In the genomic region with DNA sequence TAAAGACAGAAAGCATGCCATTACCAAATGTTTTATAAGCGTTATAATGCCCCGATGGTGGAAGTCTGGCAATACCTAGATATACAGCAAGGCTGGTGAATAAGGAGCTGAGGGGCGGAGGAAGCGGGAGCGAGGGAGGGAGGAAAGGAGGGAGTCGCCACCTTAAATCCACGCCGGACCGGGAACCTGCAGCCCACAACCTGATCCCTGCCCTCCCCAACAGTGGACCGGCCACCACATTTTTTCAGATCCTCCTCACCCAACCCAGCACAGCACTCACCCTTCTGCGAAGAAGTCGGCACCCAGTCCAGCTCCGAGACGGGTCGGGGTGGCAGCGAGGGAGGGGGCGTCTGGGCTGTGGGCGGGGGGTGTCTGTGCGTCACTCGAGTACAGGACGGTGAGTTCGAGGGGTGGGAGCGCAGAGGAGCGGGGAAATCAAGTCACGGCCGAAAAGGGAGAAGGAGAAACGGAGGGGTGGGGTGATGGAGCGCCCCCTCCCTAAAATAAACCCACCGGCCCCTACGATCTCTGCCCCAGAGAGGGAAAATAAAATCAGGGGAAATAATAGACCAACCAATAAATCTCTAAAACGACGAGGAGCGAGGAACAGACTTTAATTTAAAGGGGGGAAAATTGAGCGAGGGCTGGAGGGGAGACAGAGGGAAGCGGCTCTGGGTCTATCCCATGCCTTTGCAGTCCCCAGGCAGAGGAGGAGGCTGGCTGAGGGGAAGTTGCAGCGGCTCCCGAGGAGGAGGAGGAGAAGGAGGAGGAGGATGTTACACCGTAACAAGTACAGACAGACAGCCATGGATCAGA, we compare ENCODE assay signal across 1 cellular context.
TF ChIP-seq lines count a peak whose summit lies in the region.

No MANE protein-coding gene starts in this region.

TF ChIP-seq in GM12878, 131 proteins besides CTCF, POLR2A, EP300 and RAD21 (continued from another document):
- 0 out of 2 replicates have a peak, but pooled peaks have one; percentile 26 for TF ChIP-seq NR2F1 (conservative IDR thresholded peaks at IDR 0.05)
- TF ChIP-seq, protein P1, sequence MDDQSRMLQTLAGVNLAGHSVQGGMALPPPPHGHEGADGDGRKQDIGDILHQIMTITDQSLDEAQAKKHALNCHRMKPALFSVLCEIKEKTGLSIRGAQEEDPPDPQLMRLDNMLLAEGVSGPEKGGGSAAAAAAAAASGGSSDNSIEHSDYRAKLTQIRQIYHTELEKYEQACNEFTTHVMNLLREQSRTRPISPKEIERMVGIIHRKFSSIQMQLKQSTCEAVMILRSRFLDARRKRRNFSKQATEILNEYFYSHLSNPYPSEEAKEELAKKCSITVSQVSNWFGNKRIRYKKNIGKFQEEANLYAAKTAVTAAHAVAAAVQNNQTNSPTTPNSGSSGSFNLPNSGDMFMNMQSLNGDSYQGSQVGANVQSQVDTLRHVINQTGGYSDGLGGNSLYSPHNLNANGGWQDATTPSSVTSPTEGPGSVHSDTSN (IDR thresholded peaks at IDR 0.05; ENCODE audit: insufficient replicate concordance, low read depth, low read length) = no peak
- peak; percentile 50 for TF ChIP-seq GATAD2B (conservative IDR thresholded peaks at IDR 0.05; ENCODE audit: low read depth)
- TF ChIP-seq, protein P2, sequence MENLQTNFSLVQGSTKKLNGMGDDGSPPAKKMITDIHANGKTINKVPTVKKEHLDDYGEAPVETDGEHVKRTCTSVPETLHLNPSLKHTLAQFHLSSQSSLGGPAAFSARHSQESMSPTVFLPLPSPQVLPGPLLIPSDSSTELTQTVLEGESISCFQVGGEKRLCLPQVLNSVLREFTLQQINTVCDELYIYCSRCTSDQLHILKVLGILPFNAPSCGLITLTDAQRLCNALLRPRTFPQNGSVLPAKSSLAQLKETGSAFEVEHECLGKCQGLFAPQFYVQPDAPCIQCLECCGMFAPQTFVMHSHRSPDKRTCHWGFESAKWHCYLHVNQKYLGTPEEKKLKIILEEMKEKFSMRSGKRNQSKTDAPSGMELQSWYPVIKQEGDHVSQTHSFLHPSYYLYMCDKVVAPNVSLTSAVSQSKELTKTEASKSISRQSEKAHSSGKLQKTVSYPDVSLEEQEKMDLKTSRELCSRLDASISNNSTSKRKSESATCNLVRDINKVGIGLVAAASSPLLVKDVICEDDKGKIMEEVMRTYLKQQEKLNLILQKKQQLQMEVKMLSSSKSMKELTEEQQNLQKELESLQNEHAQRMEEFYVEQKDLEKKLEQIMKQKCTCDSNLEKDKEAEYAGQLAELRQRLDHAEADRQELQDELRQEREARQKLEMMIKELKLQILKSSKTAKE (IDR thresholded peaks at IDR 0.05; ENCODE audit: low read depth, poor library complexity, severe bottlenecking) = peak; percentile 5
- TF ChIP-seq, protein P3, sequence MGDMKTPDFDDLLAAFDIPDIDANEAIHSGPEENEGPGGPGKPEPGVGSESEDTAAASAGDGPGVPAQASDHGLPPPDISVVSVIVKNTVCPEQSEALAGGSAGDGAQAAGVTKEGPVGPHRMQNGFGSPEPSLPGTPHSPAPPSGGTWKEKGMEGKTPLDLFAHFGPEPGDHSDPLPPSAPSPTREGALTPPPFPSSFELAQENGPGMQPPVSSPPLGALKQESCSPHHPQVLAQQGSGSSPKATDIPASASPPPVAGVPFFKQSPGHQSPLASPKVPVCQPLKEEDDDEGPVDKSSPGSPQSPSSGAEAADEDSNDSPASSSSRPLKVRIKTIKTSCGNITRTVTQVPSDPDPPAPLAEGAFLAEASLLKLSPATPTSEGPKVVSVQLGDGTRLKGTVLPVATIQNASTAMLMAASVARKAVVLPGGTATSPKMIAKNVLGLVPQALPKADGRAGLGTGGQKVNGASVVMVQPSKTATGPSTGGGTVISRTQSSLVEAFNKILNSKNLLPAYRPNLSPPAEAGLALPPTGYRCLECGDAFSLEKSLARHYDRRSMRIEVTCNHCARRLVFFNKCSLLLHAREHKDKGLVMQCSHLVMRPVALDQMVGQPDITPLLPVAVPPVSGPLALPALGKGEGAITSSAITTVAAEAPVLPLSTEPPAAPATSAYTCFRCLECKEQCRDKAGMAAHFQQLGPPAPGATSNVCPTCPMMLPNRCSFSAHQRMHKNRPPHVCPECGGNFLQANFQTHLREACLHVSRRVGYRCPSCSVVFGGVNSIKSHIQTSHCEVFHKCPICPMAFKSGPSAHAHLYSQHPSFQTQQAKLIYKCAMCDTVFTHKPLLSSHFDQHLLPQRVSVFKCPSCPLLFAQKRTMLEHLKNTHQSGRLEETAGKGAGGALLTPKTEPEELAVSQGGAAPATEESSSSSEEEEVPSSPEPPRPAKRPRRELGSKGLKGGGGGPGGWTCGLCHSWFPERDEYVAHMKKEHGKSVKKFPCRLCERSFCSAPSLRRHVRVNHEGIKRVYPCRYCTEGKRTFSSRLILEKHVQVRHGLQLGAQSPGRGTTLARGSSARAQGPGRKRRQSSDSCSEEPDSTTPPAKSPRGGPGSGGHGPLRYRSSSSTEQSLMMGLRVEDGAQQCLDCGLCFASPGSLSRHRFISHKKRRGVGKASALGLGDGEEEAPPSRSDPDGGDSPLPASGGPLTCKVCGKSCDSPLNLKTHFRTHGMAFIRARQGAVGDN (IDR thresholded peaks at IDR 0.05) = peak; percentile 19; the same call in 1 of the 2 replicates
- TF ChIP-seq, protein P4, sequence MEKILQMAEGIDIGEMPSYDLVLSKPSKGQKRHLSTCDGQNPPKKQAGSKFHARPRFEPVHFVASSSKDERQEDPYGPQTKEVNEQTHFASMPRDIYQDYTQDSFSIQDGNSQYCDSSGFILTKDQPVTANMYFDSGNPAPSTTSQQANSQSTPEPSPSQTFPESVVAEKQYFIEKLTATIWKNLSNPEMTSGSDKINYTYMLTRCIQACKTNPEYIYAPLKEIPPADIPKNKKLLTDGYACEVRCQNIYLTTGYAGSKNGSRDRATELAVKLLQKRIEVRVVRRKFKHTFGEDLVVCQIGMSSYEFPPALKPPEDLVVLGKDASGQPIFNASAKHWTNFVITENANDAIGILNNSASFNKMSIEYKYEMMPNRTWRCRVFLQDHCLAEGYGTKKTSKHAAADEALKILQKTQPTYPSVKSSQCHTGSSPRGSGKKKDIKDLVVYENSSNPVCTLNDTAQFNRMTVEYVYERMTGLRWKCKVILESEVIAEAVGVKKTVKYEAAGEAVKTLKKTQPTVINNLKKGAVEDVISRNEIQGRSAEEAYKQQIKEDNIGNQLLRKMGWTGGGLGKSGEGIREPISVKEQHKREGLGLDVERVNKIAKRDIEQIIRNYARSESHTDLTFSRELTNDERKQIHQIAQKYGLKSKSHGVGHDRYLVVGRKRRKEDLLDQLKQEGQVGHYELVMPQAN (conservative IDR thresholded peaks at IDR 0.05) = peak; percentile 61; the same call in 1 of the 2 replicates
- TF ChIP-seq, protein P5, sequence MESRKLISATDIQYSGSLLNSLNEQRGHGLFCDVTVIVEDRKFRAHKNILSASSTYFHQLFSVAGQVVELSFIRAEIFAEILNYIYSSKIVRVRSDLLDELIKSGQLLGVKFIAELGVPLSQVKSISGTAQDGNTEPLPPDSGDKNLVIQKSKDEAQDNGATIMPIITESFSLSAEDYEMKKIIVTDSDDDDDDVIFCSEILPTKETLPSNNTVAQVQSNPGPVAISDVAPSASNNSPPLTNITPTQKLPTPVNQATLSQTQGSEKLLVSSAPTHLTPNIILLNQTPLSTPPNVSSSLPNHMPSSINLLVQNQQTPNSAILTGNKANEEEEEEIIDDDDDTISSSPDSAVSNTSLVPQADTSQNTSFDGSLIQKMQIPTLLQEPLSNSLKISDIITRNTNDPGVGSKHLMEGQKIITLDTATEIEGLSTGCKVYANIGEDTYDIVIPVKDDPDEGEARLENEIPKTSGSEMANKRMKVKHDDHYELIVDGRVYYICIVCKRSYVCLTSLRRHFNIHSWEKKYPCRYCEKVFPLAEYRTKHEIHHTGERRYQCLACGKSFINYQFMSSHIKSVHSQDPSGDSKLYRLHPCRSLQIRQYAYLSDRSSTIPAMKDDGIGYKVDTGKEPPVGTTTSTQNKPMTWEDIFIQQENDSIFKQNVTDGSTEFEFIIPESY (IDR thresholded peaks at IDR 0.05) = no peak
- TF ChIP-seq DPF2 (IDR thresholded peaks at IDR 0.05) = no peak
- TF ChIP-seq, protein P6, sequence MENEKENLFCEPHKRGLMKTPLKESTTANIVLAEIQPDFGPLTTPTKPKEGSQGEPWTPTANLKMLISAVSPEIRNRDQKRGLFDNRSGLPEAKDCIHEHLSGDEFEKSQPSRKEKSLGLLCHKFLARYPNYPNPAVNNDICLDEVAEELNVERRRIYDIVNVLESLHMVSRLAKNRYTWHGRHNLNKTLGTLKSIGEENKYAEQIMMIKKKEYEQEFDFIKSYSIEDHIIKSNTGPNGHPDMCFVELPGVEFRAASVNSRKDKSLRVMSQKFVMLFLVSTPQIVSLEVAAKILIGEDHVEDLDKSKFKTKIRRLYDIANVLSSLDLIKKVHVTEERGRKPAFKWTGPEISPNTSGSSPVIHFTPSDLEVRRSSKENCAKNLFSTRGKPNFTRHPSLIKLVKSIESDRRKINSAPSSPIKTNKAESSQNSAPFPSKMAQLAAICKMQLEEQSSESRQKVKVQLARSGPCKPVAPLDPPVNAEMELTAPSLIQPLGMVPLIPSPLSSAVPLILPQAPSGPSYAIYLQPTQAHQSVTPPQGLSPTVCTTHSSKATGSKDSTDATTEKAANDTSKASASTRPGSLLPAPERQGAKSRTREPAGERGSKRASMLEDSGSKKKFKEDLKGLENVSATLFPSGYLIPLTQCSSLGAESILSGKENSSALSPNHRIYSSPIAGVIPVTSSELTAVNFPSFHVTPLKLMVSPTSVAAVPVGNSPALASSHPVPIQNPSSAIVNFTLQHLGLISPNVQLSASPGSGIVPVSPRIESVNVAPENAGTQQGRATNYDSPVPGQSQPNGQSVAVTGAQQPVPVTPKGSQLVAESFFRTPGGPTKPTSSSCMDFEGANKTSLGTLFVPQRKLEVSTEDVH (IDR thresholded peaks at IDR 0.05; ENCODE audit: low read depth, partially characterized antibody) = no peak
- TF ChIP-seq, protein P7, sequence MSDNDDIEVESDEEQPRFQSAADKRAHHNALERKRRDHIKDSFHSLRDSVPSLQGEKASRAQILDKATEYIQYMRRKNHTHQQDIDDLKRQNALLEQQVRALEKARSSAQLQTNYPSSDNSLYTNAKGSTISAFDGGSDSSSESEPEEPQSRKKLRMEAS (IDR thresholded peaks at IDR 0.05; ENCODE audit: low read depth, low read length) = 0 out of 2 replicates have a peak, but pooled peaks have one; percentile 9
- TF ChIP-seq TCF12 (IDR thresholded peaks at IDR 0.05; ENCODE audit: low read depth, low read length) = no peak
- TF ChIP-seq, protein P8, sequence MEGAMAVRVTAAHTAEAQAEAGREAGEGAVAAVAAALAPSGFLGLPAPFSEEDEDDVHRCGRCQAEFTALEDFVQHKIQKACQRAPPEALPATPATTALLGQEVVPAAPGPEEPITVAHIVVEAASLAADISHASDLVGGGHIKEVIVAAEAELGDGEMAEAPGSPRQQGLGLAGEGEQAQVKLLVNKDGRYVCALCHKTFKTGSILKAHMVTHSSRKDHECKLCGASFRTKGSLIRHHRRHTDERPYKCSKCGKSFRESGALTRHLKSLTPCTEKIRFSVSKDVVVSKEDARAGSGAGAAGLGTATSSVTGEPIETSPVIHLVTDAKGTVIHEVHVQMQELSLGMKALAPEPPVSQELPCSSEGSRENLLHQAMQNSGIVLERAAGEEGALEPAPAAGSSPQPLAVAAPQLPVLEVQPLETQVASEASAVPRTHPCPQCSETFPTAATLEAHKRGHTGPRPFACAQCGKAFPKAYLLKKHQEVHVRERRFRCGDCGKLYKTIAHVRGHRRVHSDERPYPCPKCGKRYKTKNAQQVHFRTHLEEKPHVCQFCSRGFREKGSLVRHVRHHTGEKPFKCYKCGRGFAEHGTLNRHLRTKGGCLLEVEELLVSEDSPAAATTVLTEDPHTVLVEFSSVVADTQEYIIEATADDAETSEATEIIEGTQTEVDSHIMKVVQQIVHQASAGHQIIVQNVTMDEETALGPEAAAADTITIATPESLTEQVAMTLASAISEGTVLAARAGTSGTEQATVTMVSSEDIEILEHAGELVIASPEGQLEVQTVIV (IDR thresholded peaks at IDR 0.05; ENCODE audit: borderline replicate concordance, partially characterized antibody) = no peak
- no peak for TF ChIP-seq NRF1 (conservative IDR thresholded peaks at IDR 0.05; ENCODE audit: low read depth, low read length)
- TF ChIP-seq MTA2 (IDR thresholded peaks at IDR 0.05; ENCODE audit: low read depth) = peak; percentile 25; the same call in 1 of the 2 replicates
- no peak for TF ChIP-seq CREM (IDR thresholded peaks at IDR 0.05; ENCODE audit: low read depth)
- no peak for TF ChIP-seq GABPA (IDR thresholded peaks at IDR 0.05; ENCODE audit: low read depth)
- peak; percentile 29; the same call in 1 of the 2 replicates for TF ChIP-seq EED (IDR thresholded peaks at IDR 0.05; ENCODE audit: low read depth)
- TF ChIP-seq KLF5 (IDR thresholded peaks at IDR 0.05; ENCODE audit: partially characterized antibody) = no peak
- TF ChIP-seq RAD51 (IDR thresholded peaks at IDR 0.05) = no peak
- TF ChIP-seq ATF7 (IDR thresholded peaks at IDR 0.05; ENCODE audit: low read depth) = no peak
- TF ChIP-seq SIN3A (IDR thresholded peaks at IDR 0.05; ENCODE audit: low read depth, low read length) = no peak
- 0 out of 2 replicates have a peak, but pooled peaks have one; percentile 25 for TF ChIP-seq ZNF24 (IDR thresholded peaks at IDR 0.05)
- no peak for TF ChIP-seq STAT1 (conservative IDR thresholded peaks at IDR 0.05)
- TF ChIP-seq, protein P9, sequence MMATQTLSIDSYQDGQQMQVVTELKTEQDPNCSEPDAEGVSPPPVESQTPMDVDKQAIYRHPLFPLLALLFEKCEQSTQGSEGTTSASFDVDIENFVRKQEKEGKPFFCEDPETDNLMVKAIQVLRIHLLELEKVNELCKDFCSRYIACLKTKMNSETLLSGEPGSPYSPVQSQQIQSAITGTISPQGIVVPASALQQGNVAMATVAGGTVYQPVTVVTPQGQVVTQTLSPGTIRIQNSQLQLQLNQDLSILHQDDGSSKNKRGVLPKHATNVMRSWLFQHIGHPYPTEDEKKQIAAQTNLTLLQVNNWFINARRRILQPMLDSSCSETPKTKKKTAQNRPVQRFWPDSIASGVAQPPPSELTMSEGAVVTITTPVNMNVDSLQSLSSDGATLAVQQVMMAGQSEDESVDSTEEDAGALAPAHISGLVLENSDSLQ (IDR thresholded peaks at IDR 0.05) = no peak
- peak; percentile 46 for TF ChIP-seq IKZF1 (conservative IDR thresholded peaks at IDR 0.05)
- TF ChIP-seq ZNF207 (IDR thresholded peaks at IDR 0.05; ENCODE audit: borderline replicate concordance) = peak; percentile 87
- TF ChIP-seq FOXK2 (IDR thresholded peaks at IDR 0.05) = no peak
- TF ChIP-seq YY1 (IDR thresholded peaks at IDR 0.05; ENCODE audit: low read depth, low read length) = 0 out of 2 replicates have a peak, but pooled peaks have one; percentile 27
- no peak for TF ChIP-seq SUZ12 (IDR thresholded peaks at IDR 0.05; ENCODE audit: unreplicated experiment)
- TF ChIP-seq RB1 (IDR thresholded peaks at IDR 0.05; ENCODE audit: borderline replicate concordance) = no peak; the same call in 1 of the 2 replicates
- no peak for TF ChIP-seq BHLHE40 (IDR thresholded peaks at IDR 0.05; ENCODE audit: borderline replicate concordance in 1 of 2, low read depth in 2 of 2, low read length in 1 of 2)
TF ChIP-seq in GM12878: peak in this region for 18.
